8 cellular contexts compared by ENCODE assay signal in the genomic region with DNA sequence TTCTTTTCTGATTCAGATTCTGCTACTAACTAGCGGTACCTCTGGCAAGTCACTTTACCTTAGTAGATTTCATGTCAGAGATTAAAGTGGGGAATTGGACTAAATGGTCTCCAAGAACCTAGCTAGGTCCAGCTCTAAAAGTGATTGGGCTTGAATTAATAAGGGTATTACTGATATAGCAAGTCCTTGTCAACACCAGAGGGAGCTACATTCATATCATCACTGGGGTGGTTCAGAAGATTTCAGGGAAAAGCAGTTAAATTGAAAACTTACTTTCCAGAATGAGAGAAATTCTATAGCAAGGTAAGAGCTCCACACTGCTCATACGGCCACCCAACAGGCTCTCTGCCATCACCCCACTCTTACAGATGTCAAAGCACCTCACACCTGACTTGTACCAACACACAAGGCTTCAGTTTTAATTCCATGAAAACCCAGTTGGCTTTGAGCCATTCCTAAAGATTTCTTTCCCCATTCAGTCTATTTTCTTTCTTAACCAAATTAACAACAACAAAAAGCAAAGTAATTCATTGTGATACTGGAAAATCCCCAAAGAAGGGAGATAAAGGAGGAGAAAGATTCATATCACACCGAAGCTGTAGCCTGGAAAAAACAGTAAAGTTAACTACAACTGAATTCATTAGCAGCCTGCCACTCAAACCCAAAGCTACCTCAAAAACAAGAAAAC. TPM values are rescaled to one million over a fixed set of nuclear protein-coding genes. Genes with fewer than 3 reads are reported as not detected.
DNase-seq lines count a peak whose midpoint lies in the region; ATAC-seq and TF ChIP-seq lines count a peak whose summit lies in the region.

No MANE protein-coding gene starts in this region.

- WGBS in tibial nerve, 2 donors = 70% methylated on average over 3 of the region's 3 CpGs

- H3K4me3 ChIP-seq in A673 (ENCODE audit: low read depth, low read length, poor library complexity, severe bottlenecking) = no peak overlapping the region
- no peak overlapping the region for H3K4me3 ChIP-seq in GM12865 (ENCODE audit: low read depth, low read length)
- no peak overlapping the region for H3K4me3 ChIP-seq in tibial nerve

- peaks cover 25 to 45% of the 10 kb centered on the region in 2 donors for H3K36me3 Mint-ChIP-seq in stimulated activated naive B cell treated with anti-CD40 and anti-IgM and Interleukin-4, amounts not matched to agents 10 μg/mL and 1 μg/mL and 100 μg/mL, for 72 hours

- peaks cover 5% of the 10 kb centered on the region for H3K4me1 ChIP-seq in A673 (ENCODE audit: insufficient read depth, low read length, poor library complexity, severe bottlenecking)
- H3K4me1 ChIP-seq in tibial nerve = peaks cover 0 to 41% (median 15%) of the 10 kb centered on the region in 4 donors

- TF ChIP-seq EP300 in tibial nerve (IDR thresholded peaks at IDR 0.05) = no peak

- intact Hi-C loops in A673 (cut with micrococcal nuclease; ENCODE audit: unreplicated experiment) = loop anchor here (2.0 to 5.0 kb wide), 2 partner anchors 96 to 202 kb away; no protein-coding TSS in a partner anchor

- CTCF ChIA-PET in A673 (lab: Charles Lee) = interaction anchor here (0.5 to 1.1 kb wide), 7 partner anchors 11 to 213 kb away, joined by 3 to 6 read pairs (median 4); no protein-coding TSS in a partner anchor

- in situ Hi-C loops in SK-MEL-5 (cut with HindIII; ENCODE audit: low pct_unique_long_range_greater_than_20kb, low sequenced_read_pairs) = no loop called here

- H3K27ac ChIP-seq in A673 (ENCODE audit: low read depth, low read length, poor library complexity, severe bottlenecking) (no peak overlapping the region), tibial nerve (peak overlapping the region in 2 of 4 donors; percentile 73 to 82)

- peaks cover 9 to 12% of the 10 kb centered on the region in 2 donors for H3K4me1 Mint-ChIP-seq in stimulated activated naive B cell treated with anti-CD40 and anti-IgM and Interleukin-4, amounts not matched to agents 10 μg/mL and 1 μg/mL and 100 μg/mL, for 72 hours

- H3K9me3 ChIP-seq in A673 (ENCODE audit: low read depth, low read length, poor library complexity, severe bottlenecking) (no peaks in the 10 kb centered on the region), tibial nerve (no peaks in the 10 kb centered on the region)

- TF ChIP-seq CTCF in A673 (conservative IDR thresholded peaks at IDR 0.05; ENCODE audit: low read depth, low read length) (peak; percentile 66), GM12865 (IDR thresholded peaks at IDR 0.05; ENCODE audit: insufficient read depth, low read depth, low read length, missing control alignments) (peak; percentile 23), tibial nerve (IDR thresholded peaks at IDR 0.05) (peak; percentile 29 to 62 (median 35))

- H3K4me3 Mint-ChIP-seq in stimulated activated naive B cell treated with anti-CD40 and anti-IgM and Interleukin-4, amounts not matched to agents 10 μg/mL and 1 μg/mL and 100 μg/mL, for 72 hours = no peak overlapping the region

- peak; percentile 63 for DNase-seq in A673 (ENCODE audit: low spot score)
- DNase-seq in GM12865 (ENCODE audit: low read depth) = peak; percentile 52
- peak; percentile 54 for DNase-seq in SK-MEL-5 (ENCODE audit: low read depth, low spot score)
- peak; percentile 57 for DNase-seq in globus pallidus (ENCODE audit: low spot score)
- DNase-seq in tibial nerve (ENCODE audit: low spot score in 2 of 2) = no peak
- no peak for DNase-seq in stimulated activated naive B cell treated with anti-CD40 and anti-IgM and Interleukin-4, amounts not matched to agents 10 μg/mL and 1 μg/mL and 100 μg/mL, for 72 hours
- DNase-seq in DMS79 treated with DMSO at 0.1 percent for 48 hours (lab: John Stamatoyannopoulos, UW) = no peak

- ATAC-seq in stimulated activated naive B cell treated with anti-CD40 and anti-IgM and Interleukin-4, amounts not matched to agents 10 μg/mL and 1 μg/mL and 100 μg/mL, for 72 hours (replicated peaks) = no peak
- ATAC-seq in GM18502 (IDR thresholded peaks at IDR 0.05; ENCODE audit: poor library complexity, unreplicated experiment) = no peak

- no peak for TF ChIP-seq POLR2A in tibial nerve (IDR thresholded peaks at IDR 0.05)

- no TSS peak for BruUV-seq in A673 (replicated peaks; lab: Mats Ljungman, UMichigan)

- no peaks in the 10 kb centered on the region for H3K9me3 Mint-ChIP-seq in stimulated activated naive B cell treated with anti-CD40 and anti-IgM and Interleukin-4, amounts not matched to agents 10 μg/mL and 1 μg/mL and 100 μg/mL, for 72 hours

- POLR2A ChIA-PET in A673 (lab: Charles Lee; ENCODE audit: low non-redundant PET) = no interaction called here

- no peaks in the 10 kb centered on the region for H3K27me3 Mint-ChIP-seq in stimulated activated naive B cell treated with anti-CD40 and anti-IgM and Interleukin-4, amounts not matched to agents 10 μg/mL and 1 μg/mL and 100 μg/mL, for 72 hours

- H3K27me3 ChIP-seq in A673 (replicated peaks; ENCODE audit: insufficient read depth, low read depth, low read length, poor library complexity) (no peaks in the 10 kb centered on the region), tibial nerve (no peaks in the 10 kb centered on the region)

- no peaks in the 10 kb centered on the region for H3K36me3 ChIP-seq in A673 (ENCODE audit: insufficient read depth, low read length, poor library complexity, severe bottlenecking)
- H3K36me3 ChIP-seq in tibial nerve = peaks cover 0 to 21% (median 6%) of the 10 kb centered on the region in 3 donors

- H3K27ac Mint-ChIP-seq in stimulated activated naive B cell treated with anti-CD40 and anti-IgM and Interleukin-4, amounts not matched to agents 10 μg/mL and 1 μg/mL and 100 μg/mL, for 72 hours = no peak overlapping the region

RNA-seq across cellular contexts. Expression of gene SPOCK2, which starts 38.0 kb away (rescaled TPM):
- 0.11 and 0.32 TPM in 2 replicates for total RNA-seq in A673 (2021)
- 0.05 and 0.24 TPM in 2 replicates for total RNA-seq in SK-MEL-5 (2014; rRNA removed; shearing (Covaris generic))
- polyA plus RNA-seq in SK-MEL-5 (2015; cell fraction: cytosol; rRNA removed) = 0.04 and 0.25 TPM in 2 replicates
- 1.8 and 4.3 TPM in 2 replicates for polyA plus RNA-seq in SK-MEL-5 (2015; cell fraction: nucleus; rRNA removed)
- 1 to 10 TPM; 2.1 to 9.9 (median 5.0) TPM for total RNA-seq in tibial nerve

Comparison
In these comparisons a context has a peak if more than half of its experiments do, and no peak if none do; other contexts are left out.
1. DNase-seq: peak in A673 (single experiment), GM12865 (single experiment), SK-MEL-5 (single experiment) and globus pallidus (single experiment); none in tibial nerve (0 of 2), stimulated activated naive B cell treated with anti-CD40 and anti-IgM and Interleukin-4, amounts not matched to agents 10 μg/mL and 1 μg/mL and 100 μg/mL, for 72 hours (single experiment) and DMS79 treated with DMSO at 0.1 percent for 48 hours (single experiment).
2. Peak in every context shown above with its lines, with median percentiles within 50 percentile points of each other: CTCF ChIP-seq.